ENCODE assay signal across 14 cellular contexts in genomic region chr13:110248449-110249143, GRCh38. TPM values are rescaled to one million over a fixed set of nuclear protein-coding genes. Genes with fewer than 3 reads are reported as not detected.
DNase-seq lines count a peak whose midpoint lies in the region; ATAC-seq and TF ChIP-seq lines count a peak whose summit lies in the region.
"Had no signal": no experiment of that assay in that cellular context is flagged by ENCODE, and none has a peak within 500 bp of the region (broad histone marks: within the 10 kb centered on the region; RNA-seq: fewer than 3 reads in every experiment).

No MANE protein-coding gene starts in this region.

- H3F3A ChIP-seq in neural progenitor cell (ENCODE audit: low read depth) = no peaks in the 10 kb centered on the region

- no peak overlapping the region for H3K4me2 ChIP-seq in neural progenitor cell

- no peaks in the 10 kb centered on the region for H3K9me3 Mint-ChIP-seq in neural progenitor cell
- H3K9me3 Mint-ChIP-seq: IgD-negative memory B cell had no signal

- DNase-seq in adrenal gland (peak in 1 of 7 donors; percentile 49), neural progenitor cell (ENCODE audit: low spot score) (no peak), thyroid gland (no peak), NCI-H2029 treated with DMSO at 0.1 percent for 48 hours (lab: John Stamatoyannopoulos, UW) (no peak)
- no peak for DNase-seq in activated CD4-positive, alpha-beta T cell treated with anti-CD3 and anti-CD28 coated beads for 48 hours
- DNase-seq: activated naive CD4-positive, alpha-beta T cell; erythroblast; NCI-H1092; NCI-H2171 treated with DMSO at 0.1 percent for 48 hours had no signal

- peaks cover 20% of the 10 kb centered on the region for H3K4me1 Mint-ChIP-seq in neural progenitor cell
- H3K4me1 Mint-ChIP-seq: IgD-negative memory B cell had no signal

- H2AFZ ChIP-seq in neural progenitor cell (replicated peaks) = no peak overlapping the region

- TF ChIP-seq CTCF in adrenal gland (IDR thresholded peaks at IDR 0.05) (no peak), neural progenitor cell (IDR thresholded peaks at IDR 0.05) (no peak), thyroid gland (IDR thresholded peaks at IDR 0.05) (no peak)

- peaks cover 9% of the 10 kb centered on the region for H4K20me1 ChIP-seq in neural progenitor cell (ENCODE audit: low read depth)

- ATAC-seq in HG03039 (IDR thresholded peaks at IDR 0.05; ENCODE audit: unreplicated experiment) (no peak), GM21423 (IDR thresholded peaks at IDR 0.05; ENCODE audit: unreplicated experiment) (no peak)

- peaks cover 2% of the 10 kb centered on the region for H3K27me3 Mint-ChIP-seq in neural progenitor cell (ENCODE audit: insufficient read depth, low read depth)

- peaks cover 4% of the 10 kb centered on the region for H3K79me2 ChIP-seq in neural progenitor cell (ENCODE audit: low read depth)

- no peak overlapping the region for H3K4me3 Mint-ChIP-seq in neural progenitor cell
- H3K4me3 Mint-ChIP-seq: IgD-negative memory B cell had no signal

- H3K27ac ChIP-seq in adrenal gland (peak overlapping the region in 4 of 5 donors; percentile 0 to 92 (median 66)), esophagus (ENCODE audit: low read depth in 2 of 2, low read length in 1 of 2) (peak overlapping the region; percentile 7 to 67), neural progenitor cell (no peak overlapping the region), thyroid gland (peak overlapping the region; percentile 69 to 81 (median 72))

- H3K27me3 ChIP-seq in adrenal gland = no peaks in the 10 kb centered on the region
- no peaks in the 10 kb centered on the region for H3K27me3 ChIP-seq in esophagus (ENCODE audit: control insufficient read depth in 1 of 2, insufficient read depth in 2 of 2, low read length in 2 of 2)
- H3K27me3 ChIP-seq in neural progenitor cell = no peaks in the 10 kb centered on the region
- H3K27me3 ChIP-seq in thyroid gland = no peaks in the 10 kb centered on the region
- H3K27me3 ChIP-seq: pancreas had no signal

- 94 to 97% (median 96%) methylated on average over 25 to 27 of the region's 27 CpGs for WGBS in adrenal gland, 4 donors
- 92 to 94% methylated on average over 27 of the region's 27 CpGs for WGBS in esophagus, 2 donors
- 90 to 94% methylated on average over 20 to 27 of the region's 27 CpGs for WGBS in thyroid gland, 2 donors

- H3K27ac Mint-ChIP-seq in neural progenitor cell = peak overlapping the region; percentile 6

- H3K9me3 ChIP-seq in adrenal gland (replicated peaks in 1 of 3) = no peaks in the 10 kb centered on the region
- H3K9me3 ChIP-seq in esophagus (ENCODE audit: control insufficient read depth in 2 of 2, insufficient read depth in 1 of 2, low read depth in 1 of 2, low read length in 1 of 2) = no peaks in the 10 kb centered on the region
- no peaks in the 10 kb centered on the region for H3K9me3 ChIP-seq in neural progenitor cell (ENCODE audit: low read depth)
- no peaks in the 10 kb centered on the region for H3K9me3 ChIP-seq in thyroid gland
- H3K9me3 ChIP-seq: pancreas had no signal

- H3K4me3 ChIP-seq in adrenal gland (no peak overlapping the region), esophagus (ENCODE audit: low read depth in 1 of 2, low read length in 2 of 2) (no peak overlapping the region), neural progenitor cell (no peak overlapping the region), thyroid gland (replicated peaks in 1 of 3) (no peak overlapping the region)
- H3K4me3 ChIP-seq: pancreas had no signal

- no peaks in the 10 kb centered on the region for H3K36me3 ChIP-seq in adrenal gland (replicated peaks in 1 of 2)
- no peaks in the 10 kb centered on the region for H3K36me3 ChIP-seq in esophagus (ENCODE audit: control insufficient read depth in 2 of 2, insufficient read depth in 2 of 2, low read length in 1 of 2)
- H3K36me3 ChIP-seq in neural progenitor cell = no peaks in the 10 kb centered on the region
- no peaks in the 10 kb centered on the region for H3K36me3 ChIP-seq in thyroid gland
- H3K36me3 ChIP-seq: pancreas had no signal

- H3K9ac ChIP-seq in neural progenitor cell = no peak overlapping the region

- intact Hi-C loops in adrenal gland (cut with DNase I) (loop anchor here in 1 of 2 donors (10.0 kb wide), 1 partner anchor 56 kb away; the partner anchor contains the start of genes COL4A1 and COL4A2), thyroid gland (cut with DNase I) (no loop called here)

- no peak for TF ChIP-seq POLR2A in adrenal gland (IDR thresholded peaks at IDR 0.05)
- no peak for TF ChIP-seq POLR2A in thyroid gland (IDR thresholded peaks at IDR 0.05)

- peaks cover 4% of the 10 kb centered on the region for H3K36me3 Mint-ChIP-seq in neural progenitor cell
- H3K36me3 Mint-ChIP-seq: IgD-negative memory B cell had no signal

- H3K4me1 ChIP-seq in adrenal gland (replicated peaks in 1 of 2) (peaks cover 0 to 29% of the 10 kb centered on the region in 2 donors), esophagus (ENCODE audit: control insufficient read depth in 2 of 2, insufficient read depth in 2 of 2, low read length in 1 of 2) (no peaks in the 10 kb centered on the region), neural progenitor cell (no peaks in the 10 kb centered on the region), thyroid gland (peaks cover 23 to 53% of the 10 kb centered on the region in 2 donors)

RNA-seq across cellular contexts. Expression of gene COL4A1, which starts 58.4 kb away (rescaled TPM):
- total RNA-seq in adrenal gland = 100 to 1,000 TPM; 124 to 364 (median 207) TPM
- polyA plus RNA-seq in adrenal gland = 100 to 1,000 TPM in 2 of 3 donors, 10 to 100 TPM in 1; 62.4 to 127 (median 121) TPM
- 10 to 100 TPM; 10.4 to 23.7 TPM for polyA plus RNA-seq in esophagus
- total RNA-seq in neural progenitor cell (ENCODE audit: low replicate concordance) = 105 and 120 TPM in 2 replicates
- total RNA-seq in thyroid gland = 100 to 1,000 TPM in 2 of 4 donors, 10 to 100 TPM in 2; 71.3 to 161 (median 112) TPM
- polyA plus RNA-seq: IgD-negative memory B cell had no signal

RNA-seq across cellular contexts. Expression of gene COL4A2, which starts 58.5 kb away (rescaled TPM):
- total RNA-seq in adrenal gland = 100 to 1,000 TPM; 114 to 852 (median 175) TPM
- 100 to 1,000 TPM in 1 of 3 donors, 10 to 100 TPM in 2; 70.9 to 168 (median 77.8) TPM for polyA plus RNA-seq in adrenal gland
- 10 to 100 TPM; 25.3 to 39.2 TPM for polyA plus RNA-seq in esophagus
- 73.6 and 139 TPM in 2 replicates for total RNA-seq in neural progenitor cell (ENCODE audit: low replicate concordance)
- total RNA-seq in thyroid gland = 100 to 1,000 TPM in 3 of 4 donors, 10 to 100 TPM in 1; 97.6 to 193 (median 131) TPM
- polyA plus RNA-seq: IgD-negative memory B cell had no signal
